31 cellular contexts compared by ENCODE assay signal in the genomic region with DNA sequence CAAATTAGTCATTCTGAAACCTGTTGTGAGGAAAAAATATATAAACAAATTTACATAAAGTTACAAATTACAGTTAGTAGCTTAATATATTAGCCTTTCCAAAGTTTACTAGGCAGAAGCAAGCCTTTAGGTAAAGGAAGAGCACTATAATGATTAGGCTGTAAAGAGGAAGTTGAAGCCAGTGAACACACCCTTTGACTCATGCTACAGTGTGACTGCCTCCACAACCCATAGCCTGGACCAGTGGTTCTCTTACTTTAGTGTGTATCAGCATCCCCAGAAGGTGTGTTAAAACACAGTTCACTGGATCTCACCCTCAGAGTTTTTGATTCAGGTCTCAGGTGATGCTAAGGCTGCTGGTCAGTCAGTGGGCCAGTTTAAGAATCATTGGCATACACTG.
"Had no signal": no experiment of that assay in that cellular context is flagged by ENCODE, and none has a peak within 500 bp of the region (broad histone marks: within the 10 kb centered on the region; RNA-seq: fewer than 3 reads in every experiment).

No MANE protein-coding gene starts in this region.

- H3K27ac Mint-ChIP-seq: activated naive CD8-positive, alpha-beta T cell treated with anti-CD3 and anti-CD28 coated beads, Interleukin-2, amount 10 ng/mL, durations not matched to agents 7 days and 5 days; brain; effector memory CD8-positive, alpha-beta T cell; immature natural killer cell; naive thymus-derived CD8-positive, alpha-beta T cell; stimulated activated effector memory CD8-positive, alpha-beta T cell treated with anti-CD3 and anti-CD28 coated beads, Interleukin-12 subunit alpha, Interleukin-12 subunit beta, amount 100 ng/mL, for 72 hours; stimulated activated naive CD8-positive, alpha-beta T cell treated with anti-CD3 and anti-CD28 coated beads, Interleukin-15, Interleukin-2, amounts not matched to agents 100 ng/mL and 50 ng/mL, for 24 hours; type B pancreatic cell had no signal

- H3K27me3 ChIP-seq: ascending aorta, heart left ventricle, pancreas, sigmoid colon, vagina had no signal

- H3K9me3 Mint-ChIP-seq: activated naive CD8-positive, alpha-beta T cell treated with anti-CD3 and anti-CD28 coated beads, Interleukin-2, amount 10 ng/mL, durations not matched to agents 7 days and 5 days; brain; neural crest cell; stimulated activated naive CD8-positive, alpha-beta T cell treated with anti-CD3 and anti-CD28 coated beads, Interleukin-15, Interleukin-2, amounts not matched to agents 100 ng/mL and 50 ng/mL, for 24 hours; type B pancreatic cell had no signal

- H3K27ac ChIP-seq: ascending aorta, coronary artery, heart left ventricle, lower lobe of right lung, pancreas, prostate gland, sigmoid colon, thoracic aorta, vagina, VCaP had no signal

- H3K27me3 Mint-ChIP-seq: activated naive CD8-positive, alpha-beta T cell treated with anti-CD3 and anti-CD28 coated beads, Interleukin-2, amount 10 ng/mL, durations not matched to agents 7 days and 5 days; effector memory CD8-positive, alpha-beta T cell; naive thymus-derived CD8-positive, alpha-beta T cell; stimulated activated naive CD8-positive, alpha-beta T cell treated with anti-CD3 and anti-CD28 coated beads, Interleukin-15, Interleukin-2, amounts not matched to agents 100 ng/mL and 50 ng/mL, for 24 hours had no signal

- H3K36me3 Mint-ChIP-seq: activated naive CD8-positive, alpha-beta T cell treated with anti-CD3 and anti-CD28 coated beads, Interleukin-2, amount 10 ng/mL, durations not matched to agents 7 days and 5 days; brain; immature natural killer cell; naive thymus-derived CD8-positive, alpha-beta T cell; stimulated activated effector memory CD8-positive, alpha-beta T cell treated with anti-CD3 and anti-CD28 coated beads, Interleukin-12 subunit alpha, Interleukin-12 subunit beta, amount 100 ng/mL, for 72 hours; type B pancreatic cell had no signal

- H3K4me1 Mint-ChIP-seq: activated naive CD8-positive, alpha-beta T cell treated with anti-CD3 and anti-CD28 coated beads, Interleukin-2, amount 10 ng/mL, durations not matched to agents 7 days and 5 days; brain; immature natural killer cell; naive thymus-derived CD8-positive, alpha-beta T cell; neural crest cell; stimulated activated effector memory CD8-positive, alpha-beta T cell treated with anti-CD3 and anti-CD28 coated beads, Interleukin-12 subunit alpha, Interleukin-12 subunit beta, amount 100 ng/mL, for 72 hours had no signal

- FAIRE-seq: pancreas, small intestine had no signal

- H3K4me3 Mint-ChIP-seq: activated naive CD8-positive, alpha-beta T cell treated with anti-CD3 and anti-CD28 coated beads, Interleukin-2, amount 10 ng/mL, durations not matched to agents 7 days and 5 days; brain; effector memory CD8-positive, alpha-beta T cell; immature natural killer cell; naive thymus-derived CD8-positive, alpha-beta T cell; neural crest cell; stimulated activated effector memory CD8-positive, alpha-beta T cell treated with anti-CD3 and anti-CD28 coated beads, Interleukin-12 subunit alpha, Interleukin-12 subunit beta, amount 100 ng/mL, for 72 hours; stimulated activated naive CD8-positive, alpha-beta T cell treated with anti-CD3 and anti-CD28 coated beads, Interleukin-15, Interleukin-2, amounts not matched to agents 100 ng/mL and 50 ng/mL, for 24 hours; type B pancreatic cell had no signal

- DNase-seq: activated CD4-positive, alpha-beta T cell treated with anti-CD3 and anti-CD28 coated beads for 4 hours; activated CD4-positive, alpha-beta T cell treated with anti-CD3 and anti-CD28 coated beads, Interleukin-2, amount 50 U/mL, for 4 hours; activated effector memory CD4-positive, alpha-beta T cell treated with Interleukin-2 at 50 U/mL for 16 hours; activated naive CD4-positive, alpha-beta T cell treated with Interleukin-2 at 50 U/mL for 16 hours; activated naive CD8-positive, alpha-beta T cell treated with anti-CD3 and anti-CD28 coated beads, Interleukin-2, amount 10 ng/mL, durations not matched to agents 7 days and 5 days; effector memory CD8-positive, alpha-beta T cell; foreskin fibroblast; heart left ventricle; hypothalamus; immature natural killer cell; lower lobe of right lung; mesenchymal stem cell; naive thymus-derived CD8-positive, alpha-beta T cell; nucleus accumbens; pancreas; sigmoid colon; small intestine; stimulated activated CD4-positive, alpha-beta T cell treated with anti-CD3 and anti-CD28 coated beads, Interleukin-4, amount 100 ng/mL, for 24 hours; T-helper 2 cell had no signal

- H3K4me1 ChIP-seq: ascending aorta, heart left ventricle, lower lobe of right lung, pancreas, prostate gland, sigmoid colon, vagina had no signal

- H3K36me3 ChIP-seq: ascending aorta, heart left ventricle, lower lobe of right lung, pancreas, prostate gland, sigmoid colon, thoracic aorta, vagina had no signal

- H3K4me3 ChIP-seq: ascending aorta, coronary artery, heart left ventricle, lower lobe of right lung, pancreas, prostate gland, sigmoid colon, thoracic aorta, vagina had no signal

- ATAC-seq: effector memory CD8-positive, alpha-beta T cell; heart left ventricle; left lobe of liver; lower lobe of right lung; naive thymus-derived CD8-positive, alpha-beta T cell; pancreas; stimulated activated effector memory CD8-positive, alpha-beta T cell treated with anti-CD3 and anti-CD28 coated beads, Interleukin-12 subunit alpha, Interleukin-12 subunit beta, amount 100 ng/mL, for 72 hours had no signal

- H3K9me3 ChIP-seq: ascending aorta, heart left ventricle, lower lobe of right lung, pancreas, prostate gland, sigmoid colon, thoracic aorta, vagina had no signal
